Comparison of ENCODE assay signal across 1 cellular context in genomic region chr16:720990-721764, GRCh38.
A peak's percentile ranks its signal among the peaks of the same experiment; 100 is the strongest.
TF ChIP-seq lines count a peak whose summit lies in the region.

Gene ANTKMT (plus strand): TSS chr16:721146. CDS start chr16:721275, 129 bp downstream.

TF ChIP-seq in K562, 482 proteins besides CTCF, POLR2A, EP300 and RAD21 (continued from another document):
- TF ChIP-seq E2F6 (IDR thresholded peaks at IDR 0.05; ENCODE audit: borderline replicate concordance in 1 of 2, extremely low read depth in 1 of 2, insufficient read depth in 1 of 2, insufficient read length in 1 of 2, low read depth in 1 of 2, low read length in 1 of 2, poor library complexity in 1 of 2, severe bottlenecking in 1 of 2) (peak; percentile 98 to 99), L3MBTL2 (IDR thresholded peaks at IDR 0.05) (peak; percentile 99), RBFOX2 (IDR thresholded peaks at IDR 0.05; ENCODE audit: low read depth, low read length) (peak; percentile 92), ZNF583 (CRISPR knock-in tag; IDR thresholded peaks at IDR 0.05) (peak; percentile 38; the same call in 1 of the 2 replicates), KDM2B (CRISPR knock-in tag; IDR thresholded peaks at IDR 0.05) (0 out of 2 replicates have a peak, but pooled peaks have one; percentile 65), HLTF (IDR thresholded peaks at IDR 0.05) (no peak), HDAC8 (tag; IDR thresholded peaks at IDR 0.05) (0 out of 2 replicates have a peak, but pooled peaks have one; percentile 42), HDAC2 (IDR thresholded peaks at IDR 0.05) (no peak), GTF2A2 (tag; IDR thresholded peaks at IDR 0.05) (peak; percentile 61; the same call in 1 of the 2 replicates), STAT5B (CRISPR knock-in tag; IDR thresholded peaks at IDR 0.05) (no peak), RB1 (IDR thresholded peaks at IDR 0.05; ENCODE audit: low read depth) (peak; percentile 85), KLF1 (tag; IDR thresholded peaks at IDR 0.05) (peak; percentile 88)
- TF ChIP-seq, protein P1, sequence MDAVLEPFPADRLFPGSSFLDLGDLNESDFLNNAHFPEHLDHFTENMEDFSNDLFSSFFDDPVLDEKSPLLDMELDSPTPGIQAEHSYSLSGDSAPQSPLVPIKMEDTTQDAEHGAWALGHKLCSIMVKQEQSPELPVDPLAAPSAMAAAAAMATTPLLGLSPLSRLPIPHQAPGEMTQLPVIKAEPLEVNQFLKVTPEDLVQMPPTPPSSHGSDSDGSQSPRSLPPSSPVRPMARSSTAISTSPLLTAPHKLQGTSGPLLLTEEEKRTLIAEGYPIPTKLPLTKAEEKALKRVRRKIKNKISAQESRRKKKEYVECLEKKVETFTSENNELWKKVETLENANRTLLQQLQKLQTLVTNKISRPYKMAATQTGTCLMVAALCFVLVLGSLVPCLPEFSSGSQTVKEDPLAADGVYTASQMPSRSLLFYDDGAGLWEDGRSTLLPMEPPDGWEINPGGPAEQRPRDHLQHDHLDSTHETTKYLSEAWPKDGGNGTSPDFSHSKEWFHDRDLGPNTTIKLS (IDR thresholded peaks at IDR 0.05; ENCODE audit: borderline replicate concordance, low read depth) = peak; percentile 84
- TF ChIP-seq, protein P2, sequence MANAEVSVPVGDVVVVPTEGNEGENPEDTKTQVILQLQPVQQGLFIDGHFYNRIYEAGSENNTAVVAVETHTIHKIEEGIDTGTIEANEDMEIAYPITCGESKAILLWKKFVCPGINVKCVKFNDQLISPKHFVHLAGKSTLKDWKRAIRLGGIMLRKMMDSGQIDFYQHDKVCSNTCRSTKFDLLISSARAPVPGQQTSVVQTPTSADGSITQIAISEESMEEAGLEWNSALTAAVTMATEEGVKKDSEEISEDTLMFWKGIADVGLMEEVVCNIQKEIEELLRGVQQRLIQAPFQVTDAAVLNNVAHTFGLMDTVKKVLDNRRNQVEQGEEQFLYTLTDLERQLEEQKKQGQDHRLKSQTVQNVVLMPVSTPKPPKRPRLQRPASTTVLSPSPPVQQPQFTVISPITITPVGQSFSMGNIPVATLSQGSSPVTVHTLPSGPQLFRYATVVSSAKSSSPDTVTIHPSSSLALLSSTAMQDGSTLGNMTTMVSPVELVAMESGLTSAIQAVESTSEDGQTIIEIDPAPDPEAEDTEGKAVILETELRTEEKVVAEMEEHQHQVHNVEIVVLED (CRISPR knock-in tag; IDR thresholded peaks at IDR 0.05) = peak; percentile 60
- TF ChIP-seq, protein P3, sequence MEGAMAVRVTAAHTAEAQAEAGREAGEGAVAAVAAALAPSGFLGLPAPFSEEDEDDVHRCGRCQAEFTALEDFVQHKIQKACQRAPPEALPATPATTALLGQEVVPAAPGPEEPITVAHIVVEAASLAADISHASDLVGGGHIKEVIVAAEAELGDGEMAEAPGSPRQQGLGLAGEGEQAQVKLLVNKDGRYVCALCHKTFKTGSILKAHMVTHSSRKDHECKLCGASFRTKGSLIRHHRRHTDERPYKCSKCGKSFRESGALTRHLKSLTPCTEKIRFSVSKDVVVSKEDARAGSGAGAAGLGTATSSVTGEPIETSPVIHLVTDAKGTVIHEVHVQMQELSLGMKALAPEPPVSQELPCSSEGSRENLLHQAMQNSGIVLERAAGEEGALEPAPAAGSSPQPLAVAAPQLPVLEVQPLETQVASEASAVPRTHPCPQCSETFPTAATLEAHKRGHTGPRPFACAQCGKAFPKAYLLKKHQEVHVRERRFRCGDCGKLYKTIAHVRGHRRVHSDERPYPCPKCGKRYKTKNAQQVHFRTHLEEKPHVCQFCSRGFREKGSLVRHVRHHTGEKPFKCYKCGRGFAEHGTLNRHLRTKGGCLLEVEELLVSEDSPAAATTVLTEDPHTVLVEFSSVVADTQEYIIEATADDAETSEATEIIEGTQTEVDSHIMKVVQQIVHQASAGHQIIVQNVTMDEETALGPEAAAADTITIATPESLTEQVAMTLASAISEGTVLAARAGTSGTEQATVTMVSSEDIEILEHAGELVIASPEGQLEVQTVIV (CRISPR knock-in tag; IDR thresholded peaks at IDR 0.05; ENCODE audit: borderline replicate concordance) = peak; percentile 87
